ENCODE assay signal across 9 cellular contexts in the genomic region with DNA sequence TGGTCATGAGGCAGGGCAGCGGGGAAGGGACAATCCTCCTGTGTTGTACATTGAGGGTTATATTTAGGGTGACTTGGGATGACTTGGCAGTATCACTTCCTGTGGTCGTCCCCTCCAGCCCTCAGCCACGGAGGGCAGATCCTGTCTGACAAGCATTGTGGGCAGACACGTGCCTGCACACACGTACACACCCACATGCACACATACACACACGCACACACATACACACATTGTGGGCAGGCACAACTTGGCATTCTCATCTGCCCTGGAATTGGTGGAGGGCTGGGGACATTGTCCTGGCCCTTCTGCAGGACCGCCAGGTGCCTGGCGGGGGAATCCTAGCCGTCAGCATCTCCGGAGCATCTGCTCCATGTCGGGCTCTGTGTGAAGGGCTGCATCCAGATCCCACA. TPM values are rescaled to one million over a fixed set of nuclear protein-coding genes. Genes with fewer than 3 reads are reported as not detected.
A peak's percentile ranks its signal among the peaks of the same experiment; 100 is the strongest.
DNase-seq lines count a peak whose midpoint lies in the region; ATAC-seq and TF ChIP-seq lines count a peak whose summit lies in the region.
"Had no signal": no experiment of that assay in that cellular context is flagged by ENCODE, and none has a peak within 500 bp of the region (broad histone marks: within the 10 kb centered on the region; RNA-seq: fewer than 3 reads in every experiment).

No MANE protein-coding gene starts in this region.

- H3K36me3 ChIP-seq in mucosa of descending colon (ENCODE audit: low read depth): no peaks in the 10 kb centered on the region

- H3K27ac Mint-ChIP-seq in activated naive CD4-positive, alpha-beta T cell treated with anti-CD3 and anti-CD28 coated beads, Interleukin-2, amount 50 U/mL, for 24 hours: peak overlapping the region; percentile 76

- H3K9me3 ChIP-seq in mucosa of descending colon: no peaks in the 10 kb centered on the region

- H3K36me3 Mint-ChIP-seq in activated naive CD4-positive, alpha-beta T cell treated with anti-CD3 and anti-CD28 coated beads, Interleukin-2, amount 50 U/mL, for 24 hours: peaks cover 5% of the 10 kb centered on the region

- no peak overlapping the region for H3K4me3 ChIP-seq in mucosa of descending colon

- in situ Hi-C loops in KBM-7 (cut with MboI; ENCODE audit: low pct_unique_long_range_greater_than_20kb, low sequenced_read_pairs): no loop called here

- DNase-seq in Ammon's horn (ENCODE audit: low spot score): peak; percentile 66
- DNase-seq in KBM-7: peak; percentile 63
- peak in 1 of 3 donors; percentile 41 for DNase-seq in mucosa of descending colon
- no peak for DNase-seq in NCI-H748 treated with DMSO at 0.1 percent for 48 hours (lab: John Stamatoyannopoulos, UW)
- DNase-seq in T1000 (lab: John Stamatoyannopoulos, UW): no peak
- DNase-seq in left lobe of liver (ENCODE audit: low spot score): no peak
- DNase-seq: DMS79 had no signal

- H3K4me3 Mint-ChIP-seq in activated naive CD4-positive, alpha-beta T cell treated with anti-CD3 and anti-CD28 coated beads, Interleukin-2, amount 50 U/mL, for 24 hours: no peak overlapping the region

- H3K4me1 ChIP-seq in mucosa of descending colon (ENCODE audit: low read depth): peaks cover 18% of the 10 kb centered on the region

- no peaks in the 10 kb centered on the region for H3K9me3 Mint-ChIP-seq in activated naive CD4-positive, alpha-beta T cell treated with anti-CD3 and anti-CD28 coated beads, Interleukin-2, amount 50 U/mL, for 24 hours

- ATAC-seq in mucosa of descending colon: peak; percentile 1
- ATAC-seq in left lobe of liver: no peak
- no peak for ATAC-seq in HG03196 (IDR thresholded peaks at IDR 0.05; ENCODE audit: unreplicated experiment)

- intact Hi-C loops in mucosa of descending colon (cut with DNase I, micrococcal nuclease): no loop called here

- H3K4me1 Mint-ChIP-seq in activated naive CD4-positive, alpha-beta T cell treated with anti-CD3 and anti-CD28 coated beads, Interleukin-2, amount 50 U/mL, for 24 hours: peaks cover 48% of the 10 kb centered on the region

- TF ChIP-seq CTCF in mucosa of descending colon (IDR thresholded peaks at IDR 0.05): no peak

- H3K27me3 Mint-ChIP-seq in activated naive CD4-positive, alpha-beta T cell treated with anti-CD3 and anti-CD28 coated beads, Interleukin-2, amount 50 U/mL, for 24 hours: no peaks in the 10 kb centered on the region

RNA-seq across cellular contexts. Expression of gene ODC1, which starts 47.6 kb away (rescaled TPM):
- total RNA-seq in mucosa of descending colon: 10 to 100 TPM; 32.2 to 60.2 (median 35.7) TPM
- 16.2 TPM for total RNA-seq in left lobe of liver

Comparison
In these comparisons a context has a peak if more than half of its experiments do, and no peak if none do; other contexts are left out.
1. DNase-seq: peak in Ammon's horn (single experiment) and KBM-7 (single experiment); none in NCI-H748 treated with DMSO at 0.1 percent for 48 hours (single experiment), T1000 (single experiment) and left lobe of liver (single experiment).